9 cellular contexts compared by ENCODE assay signal in genomic region chr10:65358565-65358964, GRCh38.
A peak's percentile ranks its signal among the peaks of the same experiment; 100 is the strongest.
DNase-seq lines count a peak whose midpoint lies in the region; ATAC-seq, FAIRE-seq and TF ChIP-seq lines count a peak whose summit lies in the region.
"Had no signal": no experiment of that assay in that cellular context is flagged by ENCODE, and none has a peak within 500 bp of the region (broad histone marks: within the 10 kb centered on the region; RNA-seq: fewer than 3 reads in every experiment).

No MANE protein-coding gene starts in this region.

- no peak overlapping the region for H3K27ac ChIP-seq in OCI-LY1 (ENCODE audit: low read depth, low read length, poor library complexity, severe bottlenecking)
- no peak overlapping the region for H3K27ac ChIP-seq in pancreas

- no peak for FAIRE-seq in pancreas (lab: Jason Lieb, UNC)

- TF ChIP-seq POLR2A in lower leg skin (IDR thresholded peaks at IDR 0.05) = no peak

- H3K4me1 ChIP-seq in OCI-LY1 (ENCODE audit: insufficient read depth, low read length, severe bottlenecking) = no peaks in the 10 kb centered on the region
- no peaks in the 10 kb centered on the region for H3K4me1 ChIP-seq in pancreas

- peak in 3 of 4 donors; percentile 55 to 70 (median 70) for ATAC-seq in pancreas
- no peak for ATAC-seq in HG03025 (IDR thresholded peaks at IDR 0.05; ENCODE audit: low FRiP score, unreplicated experiment)
- ATAC-seq: activated CD8-positive, alpha-beta memory T cell treated with anti-CD3 and anti-CD28 coated beads, Interleukin-2, amount 10 ng/mL, durations not matched to agents 7 days and 5 days had no signal

- H3K9me2 ChIP-seq in OCI-LY1 (ENCODE audit: low read depth, low read length) = no peaks in the 10 kb centered on the region

- H3K27me3 ChIP-seq in OCI-LY1 (ENCODE audit: insufficient read depth, low read length) (no peaks in the 10 kb centered on the region), pancreas (no peaks in the 10 kb centered on the region)

- TF ChIP-seq CTCF in GM20000 (IDR thresholded peaks at IDR 0.05; ENCODE audit: extremely low read depth, missing control alignments) (no peak), OCI-LY1 (IDR thresholded peaks at IDR 0.05; ENCODE audit: low read length) (peak; percentile 45), pancreas (IDR thresholded peaks at IDR 0.05) (peak in 3 of 4 donors; percentile 11 to 28 (median 16)), lower leg skin (IDR thresholded peaks at IDR 0.05) (no peak)

- no peak overlapping the region for H2AFZ ChIP-seq in OCI-LY1 (ENCODE audit: low read length)

- no peak overlapping the region for H3K9ac ChIP-seq in OCI-LY1 (ENCODE audit: low read length)

- intact Hi-C loops in pancreas (cut with DNase I) (no loop called here), lower leg skin (cut with DNase I; ENCODE audit: low total_unique reads) (no loop called here)

- H3K79me2 ChIP-seq in OCI-LY1 (ENCODE audit: insufficient read depth, low read length) = no peaks in the 10 kb centered on the region

- peak; percentile 2 for DNase-seq in GM20000 (ENCODE audit: low spot score)
- peak; percentile 21 for DNase-seq in epidermal melanocyte (ENCODE audit: insufficient read length, low spot score)
- DNase-seq in pancreas = peak in 1 of 6 donors; percentile 36
- DNase-seq in EL = no peak
- no peak for DNase-seq in lower leg skin (ENCODE audit: low spot score in 2 of 2)
- no peak for DNase-seq in NCI-H1436 treated with DMSO at 0.1 percent for 48 hours (lab: John Stamatoyannopoulos, UW)
- DNase-seq: activated CD8-positive, alpha-beta memory T cell treated with anti-CD3 and anti-CD28 coated beads, Interleukin-2, amount 10 ng/mL, durations not matched to agents 7 days and 5 days had no signal

- no peaks in the 10 kb centered on the region for H4K20me1 ChIP-seq in OCI-LY1 (ENCODE audit: insufficient read depth, low read length)

- H3K4me3 ChIP-seq in OCI-LY1 (ENCODE audit: low read depth, low read length, poor library complexity, severe bottlenecking) (no peak overlapping the region), pancreas (no peak overlapping the region), lower leg skin (ENCODE audit: low read depth, poor library complexity, severe bottlenecking) (no peak overlapping the region)

- H3K9me3 ChIP-seq in OCI-LY1 (ENCODE audit: low read length) (no peaks in the 10 kb centered on the region), pancreas (no peaks in the 10 kb centered on the region)

- WGBS in pancreas, 2 donors = 39 to 47% methylated on average over 1 of the region's 1 CpG
- WGBS in lower leg skin, 2 donors = 60 to 68% methylated on average over 1 of the region's 1 CpG

- no peaks in the 10 kb centered on the region for H3F3A ChIP-seq in OCI-LY1 (ENCODE audit: insufficient read depth, low read length)

- H3K36me3 ChIP-seq in OCI-LY1 (ENCODE audit: insufficient read depth, low read length) (no peaks in the 10 kb centered on the region), pancreas (no peaks in the 10 kb centered on the region)

- no peak overlapping the region for H3K4me2 ChIP-seq in OCI-LY1 (ENCODE audit: low read length)

Comparison
In these comparisons a context has a peak if more than half of its experiments do, and no peak if none do; other contexts are left out.
1. DNase-seq: peak in GM20000 (single experiment) and epidermal melanocyte (single experiment); none in EL (single experiment), lower leg skin (0 of 2) and NCI-H1436 treated with DMSO at 0.1 percent for 48 hours (single experiment).
2. CTCF ChIP-seq: peak in OCI-LY1 (single experiment) and pancreas (3 of 4); none in GM20000 (single experiment) and lower leg skin (0 of 3).